ENCODE assay signal across 1 cellular context in genomic region chr9:6218099-6218502, GRCh38.
A peak's percentile ranks its signal among the peaks of the same experiment; 100 is the strongest.
TF ChIP-seq lines count a peak whose summit lies in the region.

No MANE protein-coding gene starts in this region.

TF ChIP-seq in endothelial cell of umbilical vein, 7 proteins besides CTCF, POLR2A, EP300 and RAD21 (continued from another document):
- peak; percentile 55 for TF ChIP-seq JUN (IDR thresholded peaks at IDR 0.05; ENCODE audit: borderline replicate concordance, insufficient read depth, insufficient read length, low read depth)
- TF ChIP-seq FOS (IDR thresholded peaks at IDR 0.05; ENCODE audit: borderline replicate concordance, insufficient read depth, low read length), result no peak
- no peak for TF ChIP-seq MYC (IDR thresholded peaks at IDR 0.05; ENCODE audit: low read depth, low read length)
- TF ChIP-seq MAX (IDR thresholded peaks at IDR 0.05; ENCODE audit: insufficient read depth, insufficient read length), result no peak
- TF ChIP-seq POLR2AphosphoS5 (IDR thresholded peaks at IDR 0.05; ENCODE audit: insufficient read depth, low read depth, low read length), result no peak
TF ChIP-seq in endothelial cell of umbilical vein: peak in this region for 2.
